Comparison of ENCODE assay signal across 24 cellular contexts in genomic region chr11:104361975-104362374, GRCh38.
"Had no signal": no experiment of that assay in that cellular context is flagged by ENCODE, and none has a peak within 500 bp of the region (broad histone marks: within the 10 kb centered on the region; RNA-seq: fewer than 3 reads in every experiment).

No MANE protein-coding gene starts in this region.

- H3K4me3 ChIP-seq: colonic mucosa, gastrocnemius medialis, left lung, right lobe of liver, testis, tibial artery had no signal

- H3K9me3 ChIP-seq: colonic mucosa, gastrocnemius medialis, neutrophil, right lobe of liver, testis, tibial artery had no signal

- H3K9me3 Mint-ChIP-seq: stimulated activated naive CD8-positive, alpha-beta T cell treated with anti-CD3 and anti-CD28 coated beads, Interleukin-15, amount 100 ng/mL, for 72 hours had no signal

- H3K36me3 Mint-ChIP-seq: natural killer cell, type B pancreatic cell had no signal

- H3K36me3 ChIP-seq: colonic mucosa, gastrocnemius medialis, left lung, neutrophil, right lobe of liver, tibial artery had no signal

- H3K27ac Mint-ChIP-seq: dendritic cell treated with granulocyte-macrophage colony-stimulating factor and Interleukin-4, amounts not matched to agents 40 ng/mL and 50 ng/mL, for 4 days; endodermal cell; natural killer cell; progenitor cell of endocrine pancreas; stimulated activated naive CD8-positive, alpha-beta T cell treated with anti-CD3 and anti-CD28 coated beads, Interleukin-15, amount 100 ng/mL, for 72 hours; type B pancreatic cell had no signal

- H3K27me3 Mint-ChIP-seq: dendritic cell treated with granulocyte-macrophage colony-stimulating factor and Interleukin-4, amounts not matched to agents 40 ng/mL and 50 ng/mL, for 4 days; progenitor cell of endocrine pancreas; stimulated activated naive CD8-positive, alpha-beta T cell treated with anti-CD3 and anti-CD28 coated beads, Interleukin-15, amount 100 ng/mL, for 72 hours; type B pancreatic cell had no signal

- H3K4me1 Mint-ChIP-seq: natural killer cell; stimulated activated naive CD8-positive, alpha-beta T cell treated with anti-CD3 and anti-CD28 coated beads, Interleukin-15, amount 100 ng/mL, for 72 hours had no signal

- ATAC-seq: esophagus mucosa; gastrocnemius medialis; left lung; natural killer cell; right lobe of liver; stimulated activated naive CD8-positive, alpha-beta T cell treated with anti-CD3 and anti-CD28 coated beads, Interleukin-15, amount 100 ng/mL, for 72 hours had no signal

- DNase-seq: colonic mucosa; effector CD8-positive, alpha-beta T cell; endodermal cell; foreskin fibroblast; gastrocnemius medialis; head of caudate nucleus; left lung; mesendoderm; natural killer cell; right lobe of liver; small intestine; stimulated activated CD4-positive, alpha-beta T cell treated with anti-CD3 and anti-CD28 coated beads, Interleukin-15, amount 100 ng/mL, for 24 hours; stimulated activated CD4-positive, alpha-beta T cell treated with anti-CD3 and anti-CD28 coated beads, Interleukin-2, amount 100 ng/mL, for 48 hours; stimulated activated naive CD4-positive, alpha-beta T cell; stimulated activated naive CD8-positive, alpha-beta T cell treated with anti-CD3 and anti-CD28 coated beads, Interleukin-15, amount 100 ng/mL, for 72 hours; testis; tibial artery had no signal

- H2AFZ ChIP-seq: parathyroid adenoma had no signal

- H3K27me3 ChIP-seq: colonic mucosa, gastrocnemius medialis, left lung, neutrophil, right lobe of liver, testis, tibial artery had no signal

- H3K79me2 ChIP-seq: parathyroid adenoma had no signal

- H3K27ac ChIP-seq: colonic mucosa, epithelial cell of prostate, gastrocnemius medialis, left lung, neutrophil, parathyroid adenoma, right lobe of liver, testis, tibial artery had no signal

- H3K9ac ChIP-seq: parathyroid adenoma had no signal

- H3K4me3 Mint-ChIP-seq: dendritic cell treated with granulocyte-macrophage colony-stimulating factor and Interleukin-4, amounts not matched to agents 40 ng/mL and 50 ng/mL, for 4 days; endodermal cell; natural killer cell; stimulated activated naive CD8-positive, alpha-beta T cell treated with anti-CD3 and anti-CD28 coated beads, Interleukin-15, amount 100 ng/mL, for 72 hours; type B pancreatic cell had no signal

- H3K4me1 ChIP-seq: colonic mucosa, gastrocnemius medialis, left lung, parathyroid adenoma, right lobe of liver, testis, tibial artery had no signal
